Comparison of ENCODE assay signal across 21 cellular contexts in the genomic region with DNA sequence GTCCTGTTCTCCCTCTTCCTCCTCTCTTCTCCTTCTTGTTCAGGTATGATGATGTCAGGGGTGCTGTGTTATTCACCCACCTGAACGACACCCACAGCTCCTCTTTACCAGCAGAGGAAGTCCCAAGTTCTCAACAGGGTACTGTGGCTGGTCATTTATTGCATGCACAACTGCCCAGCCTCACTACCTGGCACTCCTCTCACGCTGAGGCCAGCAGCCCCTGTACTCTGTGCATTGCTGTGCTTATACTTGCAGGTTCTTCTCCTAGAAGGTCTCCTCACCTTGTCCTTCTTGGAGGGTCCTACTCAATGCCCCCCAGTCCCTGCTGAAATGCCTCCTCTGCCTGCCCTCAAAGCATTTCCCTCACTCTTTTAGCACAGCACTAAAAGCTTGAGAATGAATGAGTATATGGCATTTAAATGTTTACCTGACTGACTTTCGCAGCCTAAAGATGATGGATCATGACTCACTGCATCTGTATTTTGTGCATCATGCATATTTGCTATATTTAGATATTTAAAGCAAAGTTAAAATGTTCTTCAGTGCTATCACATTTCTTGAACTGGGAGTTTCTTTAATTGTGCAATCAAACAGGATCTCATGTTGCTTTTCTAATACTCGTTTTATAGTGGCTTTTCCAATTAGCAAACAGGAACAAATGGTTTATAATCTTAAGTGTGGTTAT.
"Had no signal": no experiment of that assay in that cellular context is flagged by ENCODE, and none has a peak within 500 bp of the region (broad histone marks: within the 10 kb centered on the region; RNA-seq: fewer than 3 reads in every experiment).

No MANE protein-coding gene starts in this region.

- H3K27ac ChIP-seq: ascending aorta, breast epithelium, lower lobe of right lung, transverse colon, vagina had no signal

- H3K27me3 ChIP-seq: ascending aorta, breast epithelium, transverse colon, vagina had no signal

- H3K4me3 ChIP-seq: ascending aorta, breast epithelium, lower lobe of right lung, smooth muscle cell, transverse colon, vagina had no signal

- H3K9me3 ChIP-seq: ascending aorta, breast epithelium, lower lobe of right lung, transverse colon, vagina had no signal

- H3K4me2 ChIP-seq: smooth muscle cell had no signal

- H3K4me1 ChIP-seq: ascending aorta, breast epithelium, lower lobe of right lung, transverse colon, vagina had no signal

- H3K4me3 Mint-ChIP-seq: activated CD8-positive, alpha-beta memory T cell treated with anti-CD3 and anti-CD28 coated beads, Interleukin-2, amount 10 ng/mL, durations not matched to agents 7 days and 5 days; activated naive CD4-positive, alpha-beta T cell treated with anti-CD3 and anti-CD28 coated beads, Interleukin-2, amount 10 ng/mL, durations not matched to agents 7 days and 5 days; mesothelial cell of epicardium; nephron progenitor cell had no signal

- DNase-seq: activated CD4-positive, alpha-beta T cell treated with anti-CD3 and anti-CD28 coated beads, Interleukin-2, amount 50 U/mL, for 4 hours; activated CD4-positive, CD25-positive, alpha-beta regulatory T cell treated with anti-CD3 and anti-CD28 coated beads, Interleukin-2, amount 50 U/mL, for 72 hours; activated CD8-positive, alpha-beta memory T cell treated with anti-CD3 and anti-CD28 coated beads, Interleukin-2, amount 10 ng/mL, durations not matched to agents 7 days and 5 days; activated naive CD4-positive, alpha-beta T cell treated with anti-CD3 and anti-CD28 coated beads, Interleukin-2, amount 10 ng/mL, durations not matched to agents 7 days and 5 days; activated T-cell treated with anti-CD3 and anti-CD28 coated beads, Interleukin-2, amount 50 U/mL, for 1 hour; foreskin fibroblast; head of caudate nucleus; lower lobe of right lung; nephron progenitor cell; occipital lobe; right cardiac atrium; stimulated activated naive CD8-positive, alpha-beta T cell treated with anti-CD3 and anti-CD28 coated beads, Interleukin-15, Interleukin-2, amounts not matched to agents 100 U/mL and 50 U/mL, for 24 hours; T1000; transverse colon had no signal

- H3K4me1 Mint-ChIP-seq: activated CD8-positive, alpha-beta memory T cell treated with anti-CD3 and anti-CD28 coated beads, Interleukin-2, amount 10 ng/mL, durations not matched to agents 7 days and 5 days; activated naive CD4-positive, alpha-beta T cell treated with anti-CD3 and anti-CD28 coated beads, Interleukin-2, amount 10 ng/mL, durations not matched to agents 7 days and 5 days; mesothelial cell of epicardium; nephron progenitor cell had no signal

- H3K9me3 Mint-ChIP-seq: activated naive CD4-positive, alpha-beta T cell treated with anti-CD3 and anti-CD28 coated beads, Interleukin-2, amount 10 ng/mL, durations not matched to agents 7 days and 5 days; activated T-helper 2 cell treated with anti-CD3 and anti-CD28 coated beads, Interferon-gamma antibody, Interleukin-2, Interleukin-4, amounts not matched to agents 10 μg/mL and 5 μg/mL and 100 μg/mL, durations not matched to agents 14 hours and 24 hours and 36 hours; mesothelial cell of epicardium; nephron progenitor cell had no signal

- H3K27ac Mint-ChIP-seq: activated CD8-positive, alpha-beta memory T cell treated with anti-CD3 and anti-CD28 coated beads, Interleukin-2, amount 10 ng/mL, durations not matched to agents 7 days and 5 days; activated naive CD4-positive, alpha-beta T cell treated with anti-CD3 and anti-CD28 coated beads, Interleukin-2, amount 10 ng/mL, durations not matched to agents 7 days and 5 days; activated T-helper 2 cell treated with anti-CD3 and anti-CD28 coated beads, Interferon-gamma antibody, Interleukin-2, Interleukin-4, amounts not matched to agents 10 μg/mL and 5 μg/mL and 100 μg/mL, durations not matched to agents 14 hours and 24 hours and 36 hours; mesothelial cell of epicardium; nephron progenitor cell; progenitor cell of endocrine pancreas had no signal

- H3K36me3 ChIP-seq: ascending aorta, breast epithelium, lower lobe of right lung, transverse colon, vagina had no signal

- H3K36me3 Mint-ChIP-seq: activated CD8-positive, alpha-beta memory T cell treated with anti-CD3 and anti-CD28 coated beads, Interleukin-2, amount 10 ng/mL, durations not matched to agents 7 days and 5 days; activated naive CD4-positive, alpha-beta T cell treated with anti-CD3 and anti-CD28 coated beads, Interleukin-2, amount 10 ng/mL, durations not matched to agents 7 days and 5 days; mesothelial cell of epicardium had no signal

- H3K27me3 Mint-ChIP-seq: activated CD8-positive, alpha-beta memory T cell treated with anti-CD3 and anti-CD28 coated beads, Interleukin-2, amount 10 ng/mL, durations not matched to agents 7 days and 5 days; activated naive CD4-positive, alpha-beta T cell treated with anti-CD3 and anti-CD28 coated beads, Interleukin-2, amount 10 ng/mL, durations not matched to agents 7 days and 5 days; progenitor cell of endocrine pancreas had no signal
